In genomic region chr4:149493492-149493891, GRCh38 we compare ENCODE assay signal across 30 cellular contexts.
DNase-seq lines count a peak whose midpoint lies in the region; ATAC-seq and TF ChIP-seq lines count a peak whose summit lies in the region.
"Had no signal": no experiment of that assay in that cellular context is flagged by ENCODE, and none has a peak within 500 bp of the region (broad histone marks: within the 10 kb centered on the region; RNA-seq: fewer than 3 reads in every experiment).

No MANE protein-coding gene starts in this region.

- H3K27me3 Mint-ChIP-seq in mesothelial cell of epicardium (ENCODE audit: low read depth), result no peaks in the 10 kb centered on the region
- H3K27me3 Mint-ChIP-seq: activated CD4-positive, alpha-beta T cell treated with anti-CD3 and anti-CD28 coated beads, Interleukin-2, amount 10 ng/mL, durations not matched to agents 24 days and 14 days; activated CD8-positive, alpha-beta memory T cell treated with anti-CD3 and anti-CD28 coated beads, Interleukin-2, amount 10 ng/mL, durations not matched to agents 7 days and 5 days; natural killer cell treated with Interleukin-12 subunit alpha and Interleukin-12 subunit beta and Interleukin-15 and Interleukin-18, amount 100 ng/mL, for 72 hours had no signal

- H3K4me1 ChIP-seq in GM23248 (ENCODE audit: insufficient read depth), result no peaks in the 10 kb centered on the region
- H3K4me1 ChIP-seq: Caco-2, Peyer's patch, transverse colon had no signal

- TF ChIP-seq CTCF in kidney epithelial cell (IDR thresholded peaks at IDR 0.05; ENCODE audit: insufficient read depth, low read length, poor library complexity, severe bottlenecking) (no peak), retinal pigment epithelial cell (conservative IDR thresholded peaks at IDR 0.05; ENCODE audit: low read depth, low read length) (no peak), mesothelial cell of epicardium (IDR thresholded peaks at IDR 0.05; ENCODE audit: unreplicated experiment) (no peak)

- H3K36me3 ChIP-seq in GM23248 (ENCODE audit: low read depth) (no peaks in the 10 kb centered on the region), kidney epithelial cell (ENCODE audit: control insufficient read depth, insufficient read depth, low read length) (no peaks in the 10 kb centered on the region)
- H3K36me3 ChIP-seq: BLaER1 treated with 17β-estradiol and CSF1 and Interleukin-3, amounts not matched to agents 10 nM and 100 nM; Peyer's patch; transverse colon had no signal

- no peak overlapping the region for H3K9ac ChIP-seq in GM23248
- H3K9ac ChIP-seq: BLaER1 treated with 17β-estradiol and CSF1 and Interleukin-3, amounts not matched to agents 10 nM and 100 nM had no signal

- DNase-seq in GM23248, result peak; percentile 7
- peak; percentile 68 for DNase-seq in amniotic epithelial cell (ENCODE audit: low read depth)
- DNase-seq in kidney epithelial cell (ENCODE audit: low read depth), result peak; percentile 2
- DNase-seq in retinal pigment epithelial cell (ENCODE audit: low read depth), result peak; percentile 22
- no peak for DNase-seq in NCI-H345 treated with DMSO at 0.1 percent for 48 hours (lab: John Stamatoyannopoulos, UW; ENCODE audit: unreplicated experiment)
- DNase-seq in mesothelial cell of epicardium (ENCODE audit: low spot score in 2 of 2, unreplicated experiment in 2 of 2), result no peak
- DNase-seq: activated CD4-positive, alpha-beta T cell treated with anti-CD3 and anti-CD28 coated beads, Interleukin-2, amount 10 ng/mL, durations not matched to agents 24 days and 14 days; activated CD8-positive, alpha-beta memory T cell treated with anti-CD3 and anti-CD28 coated beads, Interleukin-2, amount 10 ng/mL, durations not matched to agents 7 days and 5 days; activated naive CD4-positive, alpha-beta T cell treated with anti-CD3 and anti-CD28 coated beads for 36 hours; activated T-cell treated with anti-CD3 and anti-CD28 coated beads, Interleukin-2, amount 50 U/mL, for 72 hours; amniotic stem cell; DMS79 treated with DMSO at 0.1 percent for 48 hours; effector CD4-positive, alpha-beta T cell; HFFc6; Karpas-422; left ventricle myocardium superior; mucosa of descending colon; NCI-H187 treated with DMSO at 0.1 percent for 48 hours; NCI-H2171 treated with DMSO at 0.1 percent for 48 hours; NCI-H526 treated with DMSO at 0.1 percent for 48 hours; Peyer's patch; retina; SHP77 treated with DMSO at 0.1 percent for 48 hours; stimulated activated CD4-positive, alpha-beta T cell treated with anti-CD3 and anti-CD28 coated beads, Interleukin-2, amount 100 ng/mL, for 48 hours; transverse colon had no signal

- H3K4me2 ChIP-seq in GM23248 (ENCODE audit: unreplicated experiment), result no peak overlapping the region
- H3K4me2 ChIP-seq: BLaER1 treated with 17β-estradiol and CSF1 and Interleukin-3, amounts not matched to agents 10 nM and 100 nM had no signal

- H3K9me3 ChIP-seq in GM23248 (ENCODE audit: low read depth), result no peaks in the 10 kb centered on the region
- H3K9me3 ChIP-seq: Caco-2, mucosa of descending colon, Peyer's patch, transverse colon had no signal

- H3K27ac Mint-ChIP-seq in mesothelial cell of epicardium, result no peak overlapping the region
- H3K27ac Mint-ChIP-seq: activated CD4-positive, alpha-beta T cell treated with anti-CD3 and anti-CD28 coated beads, Interleukin-2, amount 10 ng/mL, durations not matched to agents 24 days and 14 days; activated CD8-positive, alpha-beta memory T cell treated with anti-CD3 and anti-CD28 coated beads, Interleukin-2, amount 10 ng/mL, durations not matched to agents 7 days and 5 days; activated naive CD4-positive, alpha-beta T cell treated with anti-CD3 and anti-CD28 coated beads for 36 hours; activated T-cell treated with anti-CD3 and anti-CD28 coated beads, Interleukin-2, amount 50 U/mL, for 72 hours; HFFc6; natural killer cell treated with Interleukin-12 subunit alpha and Interleukin-12 subunit beta and Interleukin-15 and Interleukin-18, amount 100 ng/mL, for 72 hours had no signal

- H3K9me2 ChIP-seq in GM23248 (ENCODE audit: insufficient read depth), result no peaks in the 10 kb centered on the region; the same call in 1 of the 2 replicates

- H3K79me2 ChIP-seq in GM23248 (ENCODE audit: insufficient read depth), result no peaks in the 10 kb centered on the region

- H3K4me3 Mint-ChIP-seq in mesothelial cell of epicardium, result no peak overlapping the region
- H3K4me3 Mint-ChIP-seq: activated CD4-positive, alpha-beta T cell treated with anti-CD3 and anti-CD28 coated beads, Interleukin-2, amount 10 ng/mL, durations not matched to agents 24 days and 14 days; activated CD8-positive, alpha-beta memory T cell treated with anti-CD3 and anti-CD28 coated beads, Interleukin-2, amount 10 ng/mL, durations not matched to agents 7 days and 5 days; activated naive CD4-positive, alpha-beta T cell treated with anti-CD3 and anti-CD28 coated beads for 36 hours; activated T-cell treated with anti-CD3 and anti-CD28 coated beads, Interleukin-2, amount 50 U/mL, for 72 hours; HFFc6; natural killer cell treated with Interleukin-12 subunit alpha and Interleukin-12 subunit beta and Interleukin-15 and Interleukin-18, amount 100 ng/mL, for 72 hours had no signal

- H3K36me3 Mint-ChIP-seq in mesothelial cell of epicardium, result no peaks in the 10 kb centered on the region
- H3K36me3 Mint-ChIP-seq: activated CD8-positive, alpha-beta memory T cell treated with anti-CD3 and anti-CD28 coated beads, Interleukin-2, amount 10 ng/mL, durations not matched to agents 7 days and 5 days; natural killer cell treated with Interleukin-12 subunit alpha and Interleukin-12 subunit beta and Interleukin-15 and Interleukin-18, amount 100 ng/mL, for 72 hours had no signal

- H3K27me3 ChIP-seq in GM23248 (replicated peaks; ENCODE audit: insufficient read depth), result no peaks in the 10 kb centered on the region
- H3K27me3 ChIP-seq in kidney epithelial cell (ENCODE audit: control insufficient read depth, insufficient read depth, low read length), result no peaks in the 10 kb centered on the region
- H3K27me3 ChIP-seq: BLaER1 treated with 17β-estradiol and CSF1 and Interleukin-3, amounts not matched to agents 10 nM and 100 nM; Peyer's patch; transverse colon had no signal

- H3K27ac ChIP-seq in GM23248, result no peak overlapping the region
- H3K27ac ChIP-seq: BLaER1 treated with 17β-estradiol and CSF1 and Interleukin-3, amounts not matched to agents 10 nM and 100 nM; Peyer's patch; transverse colon; VCaP had no signal

- ATAC-seq in GM21447 (IDR thresholded peaks at IDR 0.05; ENCODE audit: unreplicated experiment), result no peak
- ATAC-seq: activated CD8-positive, alpha-beta memory T cell treated with anti-CD3 and anti-CD28 coated beads, Interleukin-2, amount 10 ng/mL, durations not matched to agents 7 days and 5 days; activated T-cell treated with anti-CD3 and anti-CD28 coated beads, Interleukin-2, amount 50 U/mL, for 72 hours; left ventricle myocardium superior; mucosa of descending colon; natural killer cell treated with Interleukin-12 subunit alpha and Interleukin-12 subunit beta and Interleukin-15 and Interleukin-18, amount 100 ng/mL, for 72 hours had no signal

- WGBS in GM23248 (ENCODE audit: low coverage in 1 of 2, low lambda C conversion rate in 2 of 2, missing lambda C conversion rate in 2 of 2), 2 experiments, result 43 to 57% methylated on average over 2 of the region's 2 CpGs

- H4K20me1 ChIP-seq in GM23248 (ENCODE audit: insufficient read depth), result no peaks in the 10 kb centered on the region
- H4K20me1 ChIP-seq: BLaER1 treated with 17β-estradiol and CSF1 and Interleukin-3, amounts not matched to agents 10 nM and 100 nM had no signal

- H3K4me1 Mint-ChIP-seq in mesothelial cell of epicardium, result peaks cover 3% of the 10 kb centered on the region
- H3K4me1 Mint-ChIP-seq: activated CD4-positive, alpha-beta T cell treated with anti-CD3 and anti-CD28 coated beads, Interleukin-2, amount 10 ng/mL, durations not matched to agents 24 days and 14 days; activated CD8-positive, alpha-beta memory T cell treated with anti-CD3 and anti-CD28 coated beads, Interleukin-2, amount 10 ng/mL, durations not matched to agents 7 days and 5 days had no signal

- in situ Hi-C loops in GM23248 (cut with MboI), result no loop called here

- no peaks in the 10 kb centered on the region for H3F3A ChIP-seq in GM23248 (ENCODE audit: insufficient read depth)

- peaks cover 18% of the 10 kb centered on the region for H3K9me3 Mint-ChIP-seq in mesothelial cell of epicardium
- H3K9me3 Mint-ChIP-seq: activated CD4-positive, alpha-beta T cell treated with anti-CD3 and anti-CD28 coated beads, Interleukin-2, amount 10 ng/mL, durations not matched to agents 24 days and 14 days had no signal

- no peak overlapping the region for H3K4me3 ChIP-seq in GM23248
- no peak overlapping the region for H3K4me3 ChIP-seq in kidney epithelial cell (ENCODE audit: low read depth, low read length)
- H3K4me3 ChIP-seq in retinal pigment epithelial cell (ENCODE audit: low read length), result no peak overlapping the region
- H3K4me3 ChIP-seq: BLaER1 treated with 17β-estradiol and CSF1 and Interleukin-3, amounts not matched to agents 10 nM and 100 nM; mucosa of descending colon; Peyer's patch; transverse colon had no signal

- H2AFZ ChIP-seq in GM23248, result no peak overlapping the region

Comparison
In these comparisons a context has a peak if more than half of its experiments do, and no peak if none do; other contexts are left out.
1. DNase-seq: peak in GM23248 (single experiment), amniotic epithelial cell (single experiment), kidney epithelial cell (single experiment) and retinal pigment epithelial cell (single experiment); none in NCI-H345 treated with DMSO at 0.1 percent for 48 hours (single experiment) and mesothelial cell of epicardium (0 of 2).